Comparison of ENCODE assay signal across 14 cellular contexts in the genomic region with DNA sequence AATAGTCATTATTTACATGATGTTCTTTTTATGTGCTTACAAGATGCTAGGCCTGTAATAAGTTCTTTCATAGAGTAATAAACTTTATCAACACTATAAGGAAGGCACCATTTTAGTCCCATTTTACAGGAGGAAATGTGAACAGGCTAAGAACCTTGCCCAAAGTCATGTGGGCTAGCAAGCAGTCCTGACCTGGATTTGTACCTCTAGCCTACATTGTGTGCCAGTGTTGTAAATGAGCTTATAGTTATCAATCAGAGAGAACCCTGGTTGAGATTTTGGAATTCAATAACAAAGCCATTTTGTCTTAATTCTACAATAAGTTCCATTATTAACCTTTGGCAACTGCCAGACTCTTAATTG. TPM values are rescaled to one million over a fixed set of nuclear protein-coding genes. Genes with fewer than 3 reads are reported as not detected.
DNase-seq lines count a peak whose midpoint lies in the region; ATAC-seq and TF ChIP-seq lines count a peak whose summit lies in the region.
"Had no signal": no experiment of that assay in that cellular context is flagged by ENCODE, and none has a peak within 500 bp of the region (broad histone marks: within the 10 kb centered on the region; RNA-seq: fewer than 3 reads in every experiment).

No MANE protein-coding gene starts in this region.

- peaks cover 23% of the 10 kb centered on the region for H3K4me1 Mint-ChIP-seq in activated CD8-positive, alpha-beta T cell treated with anti-CD3 and anti-CD28 coated beads for 36 hours (ENCODE audit: low read depth)
- H3K4me1 Mint-ChIP-seq in activated CD8-positive, alpha-beta T cell treated with anti-CD3 and anti-CD28 coated beads, Interleukin-2, amount 10 ng/mL, durations not matched to agents 7 days and 5 days (ENCODE audit: low read depth) = peaks cover 9% of the 10 kb centered on the region

- H3K9me3 Mint-ChIP-seq in activated CD8-positive, alpha-beta T cell treated with anti-CD3 and anti-CD28 coated beads for 36 hours = no peaks in the 10 kb centered on the region
- no peaks in the 10 kb centered on the region for H3K9me3 Mint-ChIP-seq in activated CD8-positive, alpha-beta T cell treated with anti-CD3 and anti-CD28 coated beads, Interleukin-2, amount 10 ng/mL, durations not matched to agents 7 days and 5 days (ENCODE audit: insufficient read depth)
- H3K9me3 Mint-ChIP-seq: CD8-positive, alpha-beta T cell; IgD-negative memory B cell had no signal

- H3K36me3 Mint-ChIP-seq in activated CD8-positive, alpha-beta T cell treated with anti-CD3 and anti-CD28 coated beads for 36 hours (ENCODE audit: low read depth) = peaks cover 42% of the 10 kb centered on the region
- peaks cover 47% of the 10 kb centered on the region for H3K36me3 Mint-ChIP-seq in activated CD8-positive, alpha-beta T cell treated with anti-CD3 and anti-CD28 coated beads, Interleukin-2, amount 10 ng/mL, durations not matched to agents 7 days and 5 days (ENCODE audit: low read depth)

- no peak overlapping the region for H3K4me3 ChIP-seq in RWPE2 (ENCODE audit: severe bottlenecking)
- no peak overlapping the region for H3K4me3 ChIP-seq in iPS-20b (ENCODE audit: low read length)
- H3K4me3 ChIP-seq: pancreas had no signal

- TF ChIP-seq CTCF in activated CD8-positive, alpha-beta T cell treated with anti-CD3 and anti-CD28 coated beads for 36 hours (IDR thresholded peaks at IDR 0.05) = no peak
- TF ChIP-seq CTCF in RWPE2 (IDR thresholded peaks at IDR 0.05; ENCODE audit: poor library complexity, severe bottlenecking) = no peak

- H3K9ac ChIP-seq in iPS-20b (ENCODE audit: low read depth, low read length) = peak overlapping the region; percentile 5; the same call in 1 of the 2 replicates

- no peaks in the 10 kb centered on the region for H3K27me3 Mint-ChIP-seq in activated CD8-positive, alpha-beta T cell treated with anti-CD3 and anti-CD28 coated beads for 36 hours
- H3K27me3 Mint-ChIP-seq in activated CD8-positive, alpha-beta T cell treated with anti-CD3 and anti-CD28 coated beads, Interleukin-2, amount 10 ng/mL, durations not matched to agents 7 days and 5 days (ENCODE audit: low read depth) = no peaks in the 10 kb centered on the region
- H3K27me3 Mint-ChIP-seq: IgD-negative memory B cell had no signal

- H3K36me3 ChIP-seq in RWPE2 (ENCODE audit: low read depth) = peaks cover 38% of the 10 kb centered on the region
- H3K36me3 ChIP-seq in iPS-20b (ENCODE audit: insufficient read depth, low read depth, low read length) = peaks cover 47% of the 10 kb centered on the region

- CTCF ChIA-PET in activated CD8-positive, alpha-beta T cell treated with anti-CD3 and anti-CD28 coated beads for 36 hours (lab: Charles Lee) = interaction anchor here (0.8 to 3.0 kb wide), 12 partner anchors 9 to 103 kb away, joined by 3 to 10 read pairs (median 5); a partner anchor contains a TSS
- CTCF ChIA-PET in activated CD8-positive, alpha-beta T cell treated with anti-CD3 and anti-CD28 coated beads, Interleukin-2, amount 10 ng/mL, durations not matched to agents 7 days and 5 days (lab: Charles Lee) = interaction anchor here (0.9 to 2.8 kb wide), 5 partner anchors 11 to 31 kb away, joined by 3 to 12 read pairs (median 7); no protein-coding TSS in a partner anchor

- H3K27me3 ChIP-seq in RWPE2 (ENCODE audit: insufficient read depth, poor library complexity, severe bottlenecking) (no peaks in the 10 kb centered on the region), iPS-20b (ENCODE audit: insufficient read depth, low read length) (no peaks in the 10 kb centered on the region)
- H3K27me3 ChIP-seq: pancreas had no signal

- H3K9me3 ChIP-seq in RWPE2 (ENCODE audit: severe bottlenecking) (no peaks in the 10 kb centered on the region), iPS-20b (ENCODE audit: insufficient read depth, low read depth, low read length) (no peaks in the 10 kb centered on the region)
- H3K9me3 ChIP-seq: pancreas had no signal

- ATAC-seq in activated CD8-positive, alpha-beta T cell treated with anti-CD3 and anti-CD28 coated beads for 36 hours = no peak
- no peak for ATAC-seq in activated CD8-positive, alpha-beta T cell treated with anti-CD3 and anti-CD28 coated beads, Interleukin-2, amount 10 ng/mL, durations not matched to agents 7 days and 5 days
- no peak for ATAC-seq in RWPE2 (ENCODE audit: low read depth)
- ATAC-seq: CD8-positive, alpha-beta T cell had no signal

- H3K4me1 ChIP-seq in RWPE2 (ENCODE audit: insufficient read depth, poor library complexity, severe bottlenecking) (no peaks in the 10 kb centered on the region), iPS-20b (ENCODE audit: insufficient read depth, low read length) (peaks cover 18% of the 10 kb centered on the region)

- peak overlapping the region; percentile 35 for H3K27ac ChIP-seq in RWPE2 (ENCODE audit: poor library complexity, severe bottlenecking)
- no peak overlapping the region for H3K27ac ChIP-seq in iPS-20b (ENCODE audit: low read length)
- H3K27ac ChIP-seq: pancreas had no signal

- H3K4me3 Mint-ChIP-seq in activated CD8-positive, alpha-beta T cell treated with anti-CD3 and anti-CD28 coated beads for 36 hours = no peak overlapping the region
- H3K4me3 Mint-ChIP-seq in activated CD8-positive, alpha-beta T cell treated with anti-CD3 and anti-CD28 coated beads, Interleukin-2, amount 10 ng/mL, durations not matched to agents 7 days and 5 days = no peak overlapping the region
- H3K4me3 Mint-ChIP-seq: CD8-positive, alpha-beta T cell; IgD-negative memory B cell had no signal

- H3K27ac Mint-ChIP-seq in activated CD8-positive, alpha-beta T cell treated with anti-CD3 and anti-CD28 coated beads for 36 hours = peak overlapping the region; percentile 53
- no peak overlapping the region for H3K27ac Mint-ChIP-seq in activated CD8-positive, alpha-beta T cell treated with anti-CD3 and anti-CD28 coated beads, Interleukin-2, amount 10 ng/mL, durations not matched to agents 7 days and 5 days
- H3K27ac Mint-ChIP-seq: IgD-negative memory B cell had no signal

- intact Hi-C loops in activated CD8-positive, alpha-beta T cell treated with anti-CD3 and anti-CD28 coated beads for 36 hours (cut with micrococcal nuclease) = no loop called here
- intact Hi-C loops in cardiac septum (cut with DNase I) = no loop called here

- POLR2A ChIA-PET in activated CD8-positive, alpha-beta T cell treated with anti-CD3 and anti-CD28 coated beads for 36 hours (lab: Charles Lee) = interaction anchor here (0.6 to 3.4 kb wide), 15 partner anchors 8 to 48 kb away, joined by 3 to 18 read pairs (median 4); a partner anchor contains a TSS
- POLR2A ChIA-PET in activated CD8-positive, alpha-beta T cell treated with anti-CD3 and anti-CD28 coated beads, Interleukin-2, amount 10 ng/mL, durations not matched to agents 7 days and 5 days (lab: Charles Lee) = interaction anchor here (0.8 to 1.2 kb wide), 6 partner anchors 8 to 46 kb away, joined by 3 to 6 read pairs (median 4); a partner anchor contains a TSS

- no peak for DNase-seq in activated CD8-positive, alpha-beta T cell treated with anti-CD3 and anti-CD28 coated beads for 36 hours
- DNase-seq in activated CD8-positive, alpha-beta T cell treated with anti-CD3 and anti-CD28 coated beads, Interleukin-2, amount 10 ng/mL, durations not matched to agents 7 days and 5 days = no peak
- DNase-seq in RWPE2 (ENCODE audit: low spot score) (no peak), NCI-H510A (lab: John Stamatoyannopoulos, UW) (no peak), middle frontal gyrus (ENCODE audit: extremely low spot score, low spot score) (no peak), cardiac septum (ENCODE audit: low spot score) (no peak)
- DNase-seq in stimulated activated CD8-positive, alpha-beta memory T cell treated with anti-CD3 and anti-CD28 coated beads, Interleukin-4, amount 100 ng/mL, for 48 hours = peak; percentile 12
- DNase-seq: activated naive CD4-positive, alpha-beta T cell treated with anti-CD3 and anti-CD28 coated beads, Interleukin-2, amount 50 U/mL, for 16 hours; CD8-positive, alpha-beta T cell; pancreas had no signal

RNA-seq across cellular contexts. Expression of a gene that starts 6.7 kb away (rescaled TPM):
- total RNA-seq in activated CD8-positive, alpha-beta T cell treated with anti-CD3 and anti-CD28 coated beads for 36 hours = 10 to 100 TPM; 12.4 to 13.6 TPM
- 1 to 10 TPM; 2.4 to 3.7 TPM for total RNA-seq in activated CD8-positive, alpha-beta T cell treated with anti-CD3 and anti-CD28 coated beads, Interleukin-2, amount 10 ng/mL, durations not matched to agents 7 days and 5 days
- 11.2 TPM for total RNA-seq in cardiac septum

RNA-seq across cellular contexts. Expression of a gene that starts 37.6 kb away (rescaled TPM):
- total RNA-seq in activated CD8-positive, alpha-beta T cell treated with anti-CD3 and anti-CD28 coated beads for 36 hours = 100 to 1,000 TPM; 589 to 605 TPM
- 100 to 1,000 TPM; 413 to 427 TPM for total RNA-seq in activated CD8-positive, alpha-beta T cell treated with anti-CD3 and anti-CD28 coated beads, Interleukin-2, amount 10 ng/mL, durations not matched to agents 7 days and 5 days
- total RNA-seq in cardiac septum = 185 TPM

RNA-seq across cellular contexts. Expression of a gene that starts 45.7 kb away (rescaled TPM):
- 10 to 100 TPM; 53.0 to 56.9 TPM for total RNA-seq in activated CD8-positive, alpha-beta T cell treated with anti-CD3 and anti-CD28 coated beads for 36 hours
- total RNA-seq in activated CD8-positive, alpha-beta T cell treated with anti-CD3 and anti-CD28 coated beads, Interleukin-2, amount 10 ng/mL, durations not matched to agents 7 days and 5 days = 10 to 100 TPM; 27.4 to 27.5 TPM
- total RNA-seq in cardiac septum = 0.30 TPM
- total RNA-seq: A673, fibroblast of villous mesenchyme had no signal

Comparison
In these comparisons a context has a peak if more than half of its experiments do, and no peak if none do; other contexts are left out.
1. RNA of a gene that starts 45.7 kb away (total RNA-seq): 53.0 to 56.9 TPM in activated CD8-positive, alpha-beta T cell treated with anti-CD3 and anti-CD28 coated beads for 36 hours and 27.4 to 27.5 TPM in activated CD8-positive, alpha-beta T cell treated with anti-CD3 and anti-CD28 coated beads, Interleukin-2, amount 10 ng/mL, durations not matched to agents 7 days and 5 days; 0.30 TPM in cardiac septum (single experiment); every median in the first group is over 10 times any median in the second.